Comparison of ENCODE assay signal across 13 cellular contexts in the genomic region with DNA sequence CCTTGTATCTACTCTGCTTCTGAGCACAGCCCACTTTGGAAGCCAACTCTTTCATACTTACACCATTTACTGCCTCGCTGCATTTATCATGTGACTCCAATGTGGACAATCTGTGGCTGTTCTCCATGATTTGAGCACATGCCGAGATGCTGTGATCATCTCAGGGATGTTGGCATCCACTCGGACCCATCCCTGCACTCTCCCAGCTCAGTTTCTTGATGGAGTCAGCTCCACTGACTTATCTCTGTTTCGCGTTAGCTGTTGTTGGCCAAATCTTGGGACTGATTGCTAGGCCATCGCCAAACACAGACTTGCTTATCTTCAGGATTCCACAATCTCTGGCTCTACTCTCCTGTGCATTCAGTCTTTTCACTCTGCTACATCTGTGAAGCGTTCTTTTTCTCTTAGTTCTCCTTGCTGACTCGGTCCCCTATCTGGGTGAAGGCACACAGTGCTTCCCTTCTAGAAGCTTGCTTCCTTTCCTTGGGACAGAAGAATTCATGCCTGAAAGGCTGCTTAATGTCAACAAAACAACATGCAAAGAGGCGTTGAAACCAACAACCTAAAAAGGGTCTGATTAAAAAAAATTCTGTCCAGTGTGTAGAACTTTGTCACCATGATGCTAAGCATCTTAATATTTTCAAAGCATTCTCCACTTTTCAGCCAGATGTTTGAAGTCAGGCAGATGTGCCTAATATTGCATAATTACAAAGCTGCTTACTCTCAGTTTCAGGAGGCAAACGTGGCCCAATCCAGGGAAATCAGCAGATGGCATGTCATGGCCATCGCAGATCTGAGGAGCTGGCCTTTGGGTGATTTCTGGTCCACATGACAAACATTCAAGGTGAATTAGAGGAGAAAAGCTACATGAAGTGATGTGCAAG.
"Had no signal": no experiment of that assay in that cellular context is flagged by ENCODE, and none has a peak within 500 bp of the region (broad histone marks: within the 10 kb centered on the region; RNA-seq: fewer than 3 reads in every experiment).

No MANE protein-coding gene starts in this region.

- DNase-seq: activated CD4-positive, alpha-beta T cell treated with anti-CD3 and anti-CD28 coated beads, Interleukin-2, amount 50 U/mL, for 1 hour; activated CD8-positive, alpha-beta memory T cell treated with anti-CD3 and anti-CD28 coated beads for 24 hours; activated gamma-delta T cell treated with Interleukin-2 at 50 U/mL for 16 hours; activated naive CD8-positive, alpha-beta T cell treated with anti-CD3 and anti-CD28 coated beads for 36 hours; dermis blood vessel endothelial cell; effector memory CD8-positive, alpha-beta T cell; naive thymus-derived CD4-positive, alpha-beta T cell; pancreas; SW 1271 had no signal

- ATAC-seq: effector memory CD8-positive, alpha-beta T cell; naive thymus-derived CD4-positive, alpha-beta T cell; stimulated activated memory B cell treated with anti-CD40 and anti-IgM and Interleukin-4, amounts not matched to agents 10 μg/mL and 1 μg/mL and 100 μg/mL, for 72 hours had no signal

- H3K36me3 ChIP-seq: breast epithelium, pancreas, uterus had no signal

- H3K27ac ChIP-seq: breast epithelium, pancreas, uterus had no signal

- H3K9me3 ChIP-seq: breast epithelium, pancreas, uterus had no signal

- H3K27me3 ChIP-seq: pancreas, uterus had no signal

- H3K4me1 ChIP-seq: breast epithelium, uterus had no signal

- H3K4me3 ChIP-seq: breast epithelium, lung, pancreas, uterus had no signal
